ENCODE assay signal across 1 cellular context in the genomic region with DNA sequence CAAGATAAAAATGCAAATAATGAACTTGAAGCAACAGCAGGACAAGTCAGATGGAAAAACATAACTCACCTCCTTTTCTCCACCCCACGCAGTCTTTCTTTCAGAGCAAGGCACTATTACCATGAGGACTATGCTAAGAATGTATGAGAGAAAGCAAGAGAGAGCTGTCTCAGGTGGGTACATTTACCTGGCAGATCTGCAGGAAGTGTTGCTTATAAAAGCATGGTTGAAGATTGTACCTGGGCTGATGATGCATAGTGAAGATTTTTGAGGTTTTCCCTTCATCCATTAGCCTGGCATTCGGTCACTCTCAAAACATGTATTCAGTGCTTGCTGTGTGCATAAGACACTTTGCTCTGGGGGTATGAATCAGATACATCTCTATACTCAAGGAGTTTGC.
TF ChIP-seq lines count a peak whose summit lies in the region.

No MANE protein-coding gene starts in this region.

TF ChIP-seq in WTC11, 78 proteins besides CTCF, POLR2A, EP300 and RAD21 (continued from another document):
- TF ChIP-seq GRHL2 (CRISPR knock-in tag; IDR thresholded peaks at IDR 0.05; ENCODE audit: insufficient replicate concordance, severe bottlenecking) (no peak), TEAD4 (CRISPR knock-in tag; IDR thresholded peaks at IDR 0.05) (no peak), ELF4 (CRISPR knock-in tag; IDR thresholded peaks at IDR 0.05; ENCODE audit: low read depth) (no peak), NR3C1 (CRISPR knock-in tag; conservative IDR thresholded peaks at IDR 0.05; ENCODE audit: low read depth) (no peak), ZNF219 (CRISPR knock-in tag; IDR thresholded peaks at IDR 0.05; ENCODE audit: borderline replicate concordance) (no peak), KAT7 (CRISPR knock-in tag; IDR thresholded peaks at IDR 0.05; ENCODE audit: borderline replicate concordance) (no peak), RELA (CRISPR knock-in tag; IDR thresholded peaks at IDR 0.05; ENCODE audit: borderline replicate concordance) (no peak)
- TF ChIP-seq, protein P1, sequence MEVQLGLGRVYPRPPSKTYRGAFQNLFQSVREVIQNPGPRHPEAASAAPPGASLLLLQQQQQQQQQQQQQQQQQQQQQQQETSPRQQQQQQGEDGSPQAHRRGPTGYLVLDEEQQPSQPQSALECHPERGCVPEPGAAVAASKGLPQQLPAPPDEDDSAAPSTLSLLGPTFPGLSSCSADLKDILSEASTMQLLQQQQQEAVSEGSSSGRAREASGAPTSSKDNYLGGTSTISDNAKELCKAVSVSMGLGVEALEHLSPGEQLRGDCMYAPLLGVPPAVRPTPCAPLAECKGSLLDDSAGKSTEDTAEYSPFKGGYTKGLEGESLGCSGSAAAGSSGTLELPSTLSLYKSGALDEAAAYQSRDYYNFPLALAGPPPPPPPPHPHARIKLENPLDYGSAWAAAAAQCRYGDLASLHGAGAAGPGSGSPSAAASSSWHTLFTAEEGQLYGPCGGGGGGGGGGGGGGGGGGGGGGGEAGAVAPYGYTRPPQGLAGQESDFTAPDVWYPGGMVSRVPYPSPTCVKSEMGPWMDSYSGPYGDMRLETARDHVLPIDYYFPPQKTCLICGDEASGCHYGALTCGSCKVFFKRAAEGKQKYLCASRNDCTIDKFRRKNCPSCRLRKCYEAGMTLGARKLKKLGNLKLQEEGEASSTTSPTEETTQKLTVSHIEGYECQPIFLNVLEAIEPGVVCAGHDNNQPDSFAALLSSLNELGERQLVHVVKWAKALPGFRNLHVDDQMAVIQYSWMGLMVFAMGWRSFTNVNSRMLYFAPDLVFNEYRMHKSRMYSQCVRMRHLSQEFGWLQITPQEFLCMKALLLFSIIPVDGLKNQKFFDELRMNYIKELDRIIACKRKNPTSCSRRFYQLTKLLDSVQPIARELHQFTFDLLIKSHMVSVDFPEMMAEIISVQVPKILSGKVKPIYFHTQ (CRISPR knock-in tag; IDR thresholded peaks at IDR 0.05), result no peak
- TF ChIP-seq, protein P2, sequence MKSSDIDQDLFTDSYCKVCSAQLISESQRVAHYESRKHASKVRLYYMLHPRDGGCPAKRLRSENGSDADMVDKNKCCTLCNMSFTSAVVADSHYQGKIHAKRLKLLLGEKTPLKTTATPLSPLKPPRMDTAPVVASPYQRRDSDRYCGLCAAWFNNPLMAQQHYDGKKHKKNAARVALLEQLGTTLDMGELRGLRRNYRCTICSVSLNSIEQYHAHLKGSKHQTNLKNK (CRISPR knock-in tag; IDR thresholded peaks at IDR 0.05), result no peak
- TF ChIP-seq, protein P3, sequence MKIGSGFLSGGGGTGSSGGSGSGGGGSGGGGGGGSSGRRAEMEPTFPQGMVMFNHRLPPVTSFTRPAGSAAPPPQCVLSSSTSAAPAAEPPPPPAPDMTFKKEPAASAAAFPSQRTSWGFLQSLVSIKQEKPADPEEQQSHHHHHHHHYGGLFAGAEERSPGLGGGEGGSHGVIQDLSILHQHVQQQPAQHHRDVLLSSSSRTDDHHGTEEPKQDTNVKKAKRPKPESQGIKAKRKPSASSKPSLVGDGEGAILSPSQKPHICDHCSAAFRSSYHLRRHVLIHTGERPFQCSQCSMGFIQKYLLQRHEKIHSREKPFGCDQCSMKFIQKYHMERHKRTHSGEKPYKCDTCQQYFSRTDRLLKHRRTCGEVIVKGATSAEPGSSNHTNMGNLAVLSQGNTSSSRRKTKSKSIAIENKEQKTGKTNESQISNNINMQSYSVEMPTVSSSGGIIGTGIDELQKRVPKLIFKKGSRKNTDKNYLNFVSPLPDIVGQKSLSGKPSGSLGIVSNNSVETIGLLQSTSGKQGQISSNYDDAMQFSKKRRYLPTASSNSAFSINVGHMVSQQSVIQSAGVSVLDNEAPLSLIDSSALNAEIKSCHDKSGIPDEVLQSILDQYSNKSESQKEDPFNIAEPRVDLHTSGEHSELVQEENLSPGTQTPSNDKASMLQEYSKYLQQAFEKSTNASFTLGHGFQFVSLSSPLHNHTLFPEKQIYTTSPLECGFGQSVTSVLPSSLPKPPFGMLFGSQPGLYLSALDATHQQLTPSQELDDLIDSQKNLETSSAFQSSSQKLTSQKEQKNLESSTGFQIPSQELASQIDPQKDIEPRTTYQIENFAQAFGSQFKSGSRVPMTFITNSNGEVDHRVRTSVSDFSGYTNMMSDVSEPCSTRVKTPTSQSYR (CRISPR knock-in tag; IDR thresholded peaks at IDR 0.05), result no peak
- TF ChIP-seq, protein P4, sequence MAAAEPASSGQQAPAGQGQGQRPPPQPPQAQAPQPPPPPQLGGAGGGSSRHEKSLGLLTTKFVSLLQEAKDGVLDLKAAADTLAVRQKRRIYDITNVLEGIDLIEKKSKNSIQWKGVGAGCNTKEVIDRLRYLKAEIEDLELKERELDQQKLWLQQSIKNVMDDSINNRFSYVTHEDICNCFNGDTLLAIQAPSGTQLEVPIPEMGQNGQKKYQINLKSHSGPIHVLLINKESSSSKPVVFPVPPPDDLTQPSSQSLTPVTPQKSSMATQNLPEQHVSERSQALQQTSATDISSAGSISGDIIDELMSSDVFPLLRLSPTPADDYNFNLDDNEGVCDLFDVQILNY (CRISPR knock-in tag; IDR thresholded peaks at IDR 0.05), result no peak
